In genomic region chr3:4834403-4834866, GRCh38 we compare ENCODE assay signal across 9 cellular contexts.
DNase-seq lines count a peak whose midpoint lies in the region; ATAC-seq lines count a peak whose summit lies in the region.
"Had no signal": no experiment of that assay in that cellular context is flagged by ENCODE, and none has a peak within 500 bp of the region (broad histone marks: within the 10 kb centered on the region; RNA-seq: fewer than 3 reads in every experiment).

No MANE protein-coding gene starts in this region.

- no peak overlapping the region for H2BK120ac ChIP-seq in mesendoderm (ENCODE audit: low read depth, low read length)

- H3K4me3 ChIP-seq in mesendoderm (ENCODE audit: low read length): no peak overlapping the region

- no peak overlapping the region for H4K5ac ChIP-seq in mesendoderm (ENCODE audit: low read length)

- H3K79me2 ChIP-seq in mesendoderm (ENCODE audit: control insufficient read depth, insufficient read depth, low read length): no peaks in the 10 kb centered on the region

- H2BK15ac ChIP-seq in mesendoderm (replicated peaks; ENCODE audit: low read depth): no peak overlapping the region

- peak; percentile 59 for ATAC-seq in HG02571 (IDR thresholded peaks at IDR 0.05; ENCODE audit: unreplicated experiment)

- no peak overlapping the region for H3K56ac ChIP-seq in mesendoderm (ENCODE audit: low read length)

- no peaks in the 10 kb centered on the region for H3K36me3 ChIP-seq in mesendoderm (ENCODE audit: control insufficient read depth, insufficient read depth, low read length)
- H3K36me3 ChIP-seq: neutrophil had no signal

- H2BK5ac ChIP-seq in mesendoderm (ENCODE audit: low read length): no peak overlapping the region

- no peak overlapping the region for H3K23ac ChIP-seq in mesendoderm (ENCODE audit: low read length)

- H3K27ac ChIP-seq in mesendoderm (ENCODE audit: low read depth, low read length): no peak overlapping the region
- H3K27ac ChIP-seq: neutrophil had no signal

- no peak overlapping the region for H4K8ac ChIP-seq in mesendoderm (ENCODE audit: low read depth, low read length)

- no peak overlapping the region for H3K9ac ChIP-seq in mesendoderm (ENCODE audit: low read length)

- H3K4me1 ChIP-seq in mesendoderm (ENCODE audit: control insufficient read depth, low read depth, low read length): peaks cover 5% of the 10 kb centered on the region

- no peaks in the 10 kb centered on the region for H3K27me3 ChIP-seq in mesendoderm (ENCODE audit: insufficient read depth, low read length, poor library complexity)
- H3K27me3 ChIP-seq: neutrophil had no signal

- no peak overlapping the region for H3K4me2 ChIP-seq in mesendoderm (ENCODE audit: low read length)

- no CpG with 5 or more reads among the region's 8 CpGs for WGBS in mesendoderm (ENCODE audit: extremely low coverage, insufficient coverage, low lambda C conversion rate)

- H3K4ac ChIP-seq in mesendoderm (ENCODE audit: low read depth, low read length): no peak overlapping the region

- H3K18ac ChIP-seq in mesendoderm (ENCODE audit: low read length): no peak overlapping the region

- peak; percentile 43 for DNase-seq in GDM1 (lab: John Stamatoyannopoulos, UW)
- DNase-seq in NK-92 treated with Interleukin-12 subunit alpha and Interleukin-12 subunit beta, amount 100 ng/mL, for 24 hours (lab: John Stamatoyannopoulos, UW): peak; percentile 69
- peak in 3 of 4 experiments; percentile 9 to 22 (median 15) for DNase-seq in activated naive CD4-positive, alpha-beta T cell (lab: John Stamatoyannopoulos, UW)
- peak; percentile 52 for DNase-seq in stimulated activated CD8-positive, alpha-beta memory T cell treated with anti-CD3 and anti-CD28 coated beads, Interleukin-15, amount 100 ng/mL, for 1 hour (ENCODE audit: low read depth)
- no peak for DNase-seq in NCI-H526 treated with DMSO at 0.1 percent for 48 hours (lab: John Stamatoyannopoulos, UW)
- no peak for DNase-seq in mesendoderm
- DNase-seq in NCI-H146 (lab: John Stamatoyannopoulos, UW): no peak

- H2AK5ac ChIP-seq in mesendoderm (ENCODE audit: low read length): no peak overlapping the region

- H3K79me1 ChIP-seq in mesendoderm (ENCODE audit: low read length): no peaks in the 10 kb centered on the region

Comparison
In these comparisons a context has a peak if more than half of its experiments do, and no peak if none do; other contexts are left out.
1. DNase-seq: peak in GDM1 (single experiment), NK-92 treated with Interleukin-12 subunit alpha and Interleukin-12 subunit beta, amount 100 ng/mL, for 24 hours (single experiment), activated naive CD4-positive, alpha-beta T cell (3 of 4) and stimulated activated CD8-positive, alpha-beta memory T cell treated with anti-CD3 and anti-CD28 coated beads, Interleukin-15, amount 100 ng/mL, for 1 hour (single experiment); none in NCI-H526 treated with DMSO at 0.1 percent for 48 hours (single experiment), mesendoderm (single experiment) and NCI-H146 (single experiment).